ENCODE assay signal across 9 cellular contexts in the genomic region with DNA sequence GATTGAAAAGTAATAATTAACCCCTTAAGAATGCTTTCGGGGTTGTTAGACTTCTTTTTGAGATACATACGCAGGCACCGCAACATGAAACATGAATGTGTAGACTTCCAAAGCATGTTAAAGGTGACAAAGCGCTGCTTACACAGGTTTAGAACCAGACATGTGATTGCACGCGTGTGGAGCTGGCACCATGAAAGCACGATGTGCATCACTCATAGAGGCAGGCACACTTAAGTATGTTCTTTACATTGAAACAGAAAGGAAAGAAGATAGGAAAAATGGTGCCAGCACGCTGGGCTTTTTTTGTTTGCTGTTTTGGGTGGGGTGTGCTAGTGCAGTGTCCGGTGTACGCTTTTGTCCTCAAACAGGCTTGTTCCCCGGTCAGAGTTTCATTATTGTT.
A peak's percentile ranks its signal among the peaks of the same experiment; 100 is the strongest.
DNase-seq lines count a peak whose midpoint lies in the region; ATAC-seq and TF ChIP-seq lines count a peak whose summit lies in the region.
"Had no signal": no experiment of that assay in that cellular context is flagged by ENCODE, and none has a peak within 500 bp of the region (broad histone marks: within the 10 kb centered on the region; RNA-seq: fewer than 3 reads in every experiment).

No MANE protein-coding gene starts in this region.

- no peak for TF ChIP-seq POLR2A in spleen (IDR thresholded peaks at IDR 0.05)

- CTCF ChIA-PET in RWPE1 (lab: Yijun Ruan, JAX): no interaction called here

- H3K4me3 ChIP-seq in foreskin fibroblast (ENCODE audit: low read depth in 1 of 2, low read length in 2 of 2) (peak overlapping the region; percentile 42 to 71), spleen (peak overlapping the region in 2 of 8 donors; percentile 11 to 43)

- no peaks in the 10 kb centered on the region for H3K9me3 ChIP-seq in spleen

- POLR2A ChIA-PET in RWPE1 (lab: Yijun Ruan, JAX; ENCODE audit: low non-redundant PET): no interaction called here

- ATAC-seq in GM21381 (IDR thresholded peaks at IDR 0.05; ENCODE audit: unreplicated experiment): no peak

- H3K27ac ChIP-seq in RWPE1: peak overlapping the region; percentile 92
- peak overlapping the region; percentile 84 to 99 (median 98) for H3K27ac ChIP-seq in spleen

- 46 to 64% (median 55%) methylated on average over 11 of the region's 11 CpGs for WGBS in spleen, 5 donors

- peaks cover 0 to 3% (median 0%) of the 10 kb centered on the region in 7 donors for H3K27me3 ChIP-seq in spleen (replicated peaks in 1 of 7)

- TF ChIP-seq CTCF in RWPE1 (conservative IDR thresholded peaks at IDR 0.05; ENCODE audit: low read depth) (no peak), foreskin fibroblast (IDR thresholded peaks at IDR 0.05; ENCODE audit: low read depth, low read length) (no peak), spleen (IDR thresholded peaks at IDR 0.05 in 8 of 11, conservative IDR thresholded peaks at IDR 0.05 in 3 of 11) (no peak)

- H3K4me1 ChIP-seq in spleen: peaks cover 2 to 90% (median 83%) of the 10 kb centered on the region in 6 donors

- H3K36me3 ChIP-seq in spleen: peaks cover 0 to 19% (median 0%) of the 10 kb centered on the region in 6 donors

- DNase-seq in DMS153 (lab: John Stamatoyannopoulos, UW): peak; percentile 68
- DNase-seq in DMS153 treated with DMSO at 0.1 percent for 48 hours (lab: John Stamatoyannopoulos, UW; ENCODE audit: unreplicated experiment): no peak
- DNase-seq in RWPE1 (ENCODE audit: low spot score): no peak
- DNase-seq in foreskin fibroblast: peak in 1 of 2 donors; percentile 28
- peak; percentile 33 for DNase-seq in spleen
- DNase-seq in activated CD4-positive, alpha-beta T cell treated with anti-CD3 and anti-CD28 coated beads, Interleukin-2, amount 50 U/mL, for 1 hour: no peak
- DNase-seq in AML-193 (lab: John Stamatoyannopoulos, UW): no peak
- DNase-seq: GOT3 had no signal

- intact Hi-C loops in spleen (cut with DNase I; ENCODE audit: low total_unique reads): no loop called here

Comparison
In these comparisons a context has a peak if more than half of its experiments do, and no peak if none do; other contexts are left out.
1. DNase-seq: peak in DMS153 (single experiment) and spleen (single experiment); none in DMS153 treated with DMSO at 0.1 percent for 48 hours (single experiment), RWPE1 (single experiment), activated CD4-positive, alpha-beta T cell treated with anti-CD3 and anti-CD28 coated beads, Interleukin-2, amount 50 U/mL, for 1 hour (single experiment) and AML-193 (0 of 2).